Comparison of ENCODE assay signal across 8 cellular contexts in genomic region chr22:25362215-25362882, GRCh38.
DNase-seq lines count a peak whose midpoint lies in the region; ATAC-seq and TF ChIP-seq lines count a peak whose summit lies in the region.

No MANE protein-coding gene starts in this region.

- H3K27me3 ChIP-seq in effector memory CD4-positive, alpha-beta T cell (replicated peaks; ENCODE audit: control insufficient read depth, insufficient read depth, low read length, poor library complexity, severe bottlenecking) = no peaks in the 10 kb centered on the region

- H3K4me1 Mint-ChIP-seq in activated CD8-positive, alpha-beta T cell treated with anti-CD3 and anti-CD28 coated beads for 36 hours (ENCODE audit: low read depth) = no peaks in the 10 kb centered on the region

- H3K4me3 Mint-ChIP-seq in activated CD8-positive, alpha-beta T cell treated with anti-CD3 and anti-CD28 coated beads for 36 hours = no peak overlapping the region

- peaks cover 2% of the 10 kb centered on the region for H3K36me3 Mint-ChIP-seq in activated CD8-positive, alpha-beta T cell treated with anti-CD3 and anti-CD28 coated beads for 36 hours (ENCODE audit: low read depth)

- no peaks in the 10 kb centered on the region for H3K27me3 Mint-ChIP-seq in activated CD8-positive, alpha-beta T cell treated with anti-CD3 and anti-CD28 coated beads for 36 hours

- no peak overlapping the region for H3K27ac ChIP-seq in effector memory CD4-positive, alpha-beta T cell (ENCODE audit: insufficient read depth, low read length, poor library complexity, severe bottlenecking)

- CTCF ChIA-PET in activated CD8-positive, alpha-beta T cell treated with anti-CD3 and anti-CD28 coated beads for 36 hours (lab: Charles Lee) = interaction anchor here (1.0 to 1.5 kb wide), 3 partner anchors 13 to 23 kb away, joined by 3 to 6 read pairs (median 3); no protein-coding TSS in a partner anchor

- H3K36me3 ChIP-seq in effector memory CD4-positive, alpha-beta T cell (ENCODE audit: control insufficient read depth, insufficient read depth, low read length) = peaks cover 10% of the 10 kb centered on the region

- H3K9me3 ChIP-seq in effector memory CD4-positive, alpha-beta T cell (ENCODE audit: control insufficient read depth, low read length) = no peaks in the 10 kb centered on the region

- POLR2A ChIA-PET in activated CD8-positive, alpha-beta T cell treated with anti-CD3 and anti-CD28 coated beads for 36 hours (lab: Charles Lee) = interaction anchor here (1.2 kb wide), 1 partner anchor 15 kb away, joined by 3 read pairs; no protein-coding TSS in a partner anchor

- TF ChIP-seq CTCF in activated CD8-positive, alpha-beta T cell treated with anti-CD3 and anti-CD28 coated beads for 36 hours (IDR thresholded peaks at IDR 0.05) = peak; percentile 90

- H3K4me1 ChIP-seq in effector memory CD4-positive, alpha-beta T cell (ENCODE audit: control insufficient read depth, insufficient read depth, low read length, poor library complexity, severe bottlenecking) = no peaks in the 10 kb centered on the region

- intact Hi-C loops in activated CD8-positive, alpha-beta T cell treated with anti-CD3 and anti-CD28 coated beads for 36 hours (cut with micrococcal nuclease) = no loop called here

- peak; percentile 52 for DNase-seq in NCI-H345 (lab: John Stamatoyannopoulos, UW)
- no peak for DNase-seq in NCI-H345 treated with DMSO at 0.1 percent for 48 hours (lab: John Stamatoyannopoulos, UW; ENCODE audit: unreplicated experiment)
- DNase-seq in NCI-H2171 (lab: John Stamatoyannopoulos, UW) = peak; percentile 33
- DNase-seq in activated CD8-positive, alpha-beta T cell treated with anti-CD3 and anti-CD28 coated beads for 36 hours = peak; percentile 86
- peak in 2 of 3 donors; percentile 20 to 33 for DNase-seq in effector memory CD4-positive, alpha-beta T cell
- peak; percentile 37 for DNase-seq in midbrain (lab: John Stamatoyannopoulos, UW)
- DNase-seq in stimulated activated CD8-positive, alpha-beta memory T cell treated with anti-CD3 and anti-CD28 coated beads, Interleukin-2, amount 100 ng/mL, for 48 hours (ENCODE audit: low read depth in 2 of 2) = peak; percentile 58 to 71

- no peaks in the 10 kb centered on the region for H3K9me3 Mint-ChIP-seq in activated CD8-positive, alpha-beta T cell treated with anti-CD3 and anti-CD28 coated beads for 36 hours

- peak; percentile 90 for ATAC-seq in activated CD8-positive, alpha-beta T cell treated with anti-CD3 and anti-CD28 coated beads for 36 hours
- ATAC-seq in HG03571 (IDR thresholded peaks at IDR 0.05; ENCODE audit: unreplicated experiment) = no peak

- H3K27ac Mint-ChIP-seq in activated CD8-positive, alpha-beta T cell treated with anti-CD3 and anti-CD28 coated beads for 36 hours = no peak overlapping the region

- no peak overlapping the region for H3K4me3 ChIP-seq in effector memory CD4-positive, alpha-beta T cell (ENCODE audit: insufficient read depth, low read depth, low read length, poor library complexity, severe bottlenecking)
